ENCODE assay signal across 15 cellular contexts in genomic region chr17:17950806-17951205, GRCh38. TPM values are rescaled to one million over a fixed set of nuclear protein-coding genes. Genes with fewer than 3 reads are reported as not detected.
DNase-seq lines count a peak whose midpoint lies in the region; ATAC-seq, FAIRE-seq and TF ChIP-seq lines count a peak whose summit lies in the region.
"Had no signal": no experiment of that assay in that cellular context is flagged by ENCODE, and none has a peak within 500 bp of the region (broad histone marks: within the 10 kb centered on the region; RNA-seq: fewer than 3 reads in every experiment).

No MANE protein-coding gene starts in this region.

- H3K9me3 ChIP-seq in endodermal cell (ENCODE audit: control insufficient read depth, low read length) (no peaks in the 10 kb centered on the region), pancreas (no peaks in the 10 kb centered on the region)
- H3K9me3 ChIP-seq: gastroesophageal sphincter had no signal

- TF ChIP-seq CTCF in GM12872 (IDR thresholded peaks at IDR 0.05; ENCODE audit: insufficient read depth, low read depth, low read length) (peak; percentile 43; the same call in 2 of the 3 replicates), endodermal cell (conservative IDR thresholded peaks at IDR 0.05) (peak; percentile 77), neural crest cell (conservative IDR thresholded peaks at IDR 0.05) (peak; percentile 32), pancreas (IDR thresholded peaks at IDR 0.05) (no peak), natural killer cell (IDR thresholded peaks at IDR 0.05) (no peak)

- intact Hi-C loops in pancreas (cut with DNase I), result no loop called here
- intact Hi-C loops in natural killer cell (cut with micrococcal nuclease), result no loop called here

- peaks cover 6% of the 10 kb centered on the region for H3K36me3 Mint-ChIP-seq in endodermal cell (ENCODE audit: low read depth)
- peaks cover 3% of the 10 kb centered on the region for H3K36me3 Mint-ChIP-seq in neural crest cell (ENCODE audit: low read depth)
- H3K36me3 Mint-ChIP-seq in natural killer cell, result no peaks in the 10 kb centered on the region

- H3K27ac Mint-ChIP-seq in endodermal cell, result no peak overlapping the region
- no peak overlapping the region for H3K27ac Mint-ChIP-seq in neural crest cell (ENCODE audit: unreplicated experiment)
- H3K27ac Mint-ChIP-seq in natural killer cell, result no peak overlapping the region
- H3K27ac Mint-ChIP-seq: activated B cell treated with CpG ODN at 0.5 μM for 24 hours had no signal

- H3K9ac ChIP-seq in endodermal cell (ENCODE audit: extremely low read depth, low read length, poor library complexity, severe bottlenecking), result no peak overlapping the region

- H3K4me3 Mint-ChIP-seq in endodermal cell, result no peak overlapping the region
- no peak overlapping the region for H3K4me3 Mint-ChIP-seq in neural crest cell
- H3K4me3 Mint-ChIP-seq in natural killer cell, result no peak overlapping the region
- H3K4me3 Mint-ChIP-seq: activated B cell treated with CpG ODN at 0.5 μM for 24 hours; CD8-positive, alpha-beta memory T cell had no signal

- no peaks in the 10 kb centered on the region for H3K9me3 Mint-ChIP-seq in endodermal cell
- no peaks in the 10 kb centered on the region for H3K9me3 Mint-ChIP-seq in neural crest cell
- H3K9me3 Mint-ChIP-seq in natural killer cell, result no peaks in the 10 kb centered on the region
- H3K9me3 Mint-ChIP-seq: activated B cell treated with CpG ODN at 0.5 μM for 24 hours; CD8-positive, alpha-beta memory T cell had no signal

- H3K4me3 ChIP-seq in endodermal cell (ENCODE audit: low read length), result no peak overlapping the region
- no peak overlapping the region for H3K4me3 ChIP-seq in pancreas
- H3K4me3 ChIP-seq: gastroesophageal sphincter had no signal

- H3K27me3 Mint-ChIP-seq in endodermal cell (ENCODE audit: insufficient read depth) (no peaks in the 10 kb centered on the region), neural crest cell (ENCODE audit: low read depth) (no peaks in the 10 kb centered on the region), natural killer cell (ENCODE audit: low read depth in 2 of 2) (no peaks in the 10 kb centered on the region)
- H3K27me3 Mint-ChIP-seq: activated B cell treated with CpG ODN at 0.5 μM for 24 hours; CD8-positive, alpha-beta memory T cell had no signal

- FAIRE-seq in pancreas (lab: Jason Lieb, UNC), result no peak

- ATAC-seq in pancreas, result no peak
- ATAC-seq in natural killer cell, result no peak
- no peak for ATAC-seq in GM21717 (IDR thresholded peaks at IDR 0.05; ENCODE audit: unreplicated experiment)
- ATAC-seq: gastroesophageal sphincter had no signal

- H3K36me3 ChIP-seq in endodermal cell (ENCODE audit: control insufficient read depth, insufficient read depth, low read length) (peaks cover 3% of the 10 kb centered on the region), pancreas (no peaks in the 10 kb centered on the region)

- WGBS in endodermal cell (ENCODE audit: insufficient coverage in 1 of 2, insufficient read length in 1 of 2), 2 experiments, result 86 to 96% methylated on average over 1 of the region's 1 CpG
- WGBS in pancreas, 2 donors, result 100% methylated on average over 1 of the region's 1 CpG

- H3K4me1 Mint-ChIP-seq in endodermal cell, result peaks cover 3% of the 10 kb centered on the region
- peaks cover 5% of the 10 kb centered on the region for H3K4me1 Mint-ChIP-seq in neural crest cell
- H3K4me1 Mint-ChIP-seq in natural killer cell, result peaks cover 7 to 16% of the 10 kb centered on the region in 2 donors

- H3K27ac ChIP-seq in endodermal cell (ENCODE audit: low read depth, low read length) (no peak overlapping the region), pancreas (no peak overlapping the region)
- H3K27ac ChIP-seq: gastroesophageal sphincter had no signal

- H3K27me3 ChIP-seq in endodermal cell (ENCODE audit: control insufficient read depth, insufficient read depth, low read length, poor library complexity, severe bottlenecking) (no peaks in the 10 kb centered on the region), pancreas (no peaks in the 10 kb centered on the region)
- H3K27me3 ChIP-seq: gastroesophageal sphincter had no signal

- H3K4me1 ChIP-seq in endodermal cell (ENCODE audit: control insufficient read depth, insufficient read depth, low read length) (peaks cover 3% of the 10 kb centered on the region), pancreas (no peaks in the 10 kb centered on the region)

- DNase-seq in NCI-H69 (lab: John Stamatoyannopoulos, UW) (peak; percentile 43), endodermal cell (peak; percentile 78), neural crest cell (ENCODE audit: low read depth, low spot score) (no peak), pancreas (no peak), NCI-H2227 (lab: John Stamatoyannopoulos, UW; ENCODE audit: unreplicated experiment) (no peak), natural killer cell (no peak)
- DNase-seq: activated B cell treated with CpG ODN at 0.5 μM for 24 hours; CD8-positive, alpha-beta memory T cell; KG1; kidney glomerular epithelial cell; NCI-H187 treated with DMSO at 0.1 percent for 48 hours; substantia nigra had no signal

RNA-seq across cellular contexts. Expression of gene TOM1L2, which starts 21.4 kb away (rescaled TPM):
- total RNA-seq in endodermal cell (10 to 100 TPM; 10.2 to 11.5 TPM), neural crest cell (15.9 and 16.3 TPM in 2 replicates), pancreas (10 to 100 TPM; 20.3 to 28.2 (median 22.2) TPM), natural killer cell (10 to 100 TPM; 35.7 to 43.2 (median 35.7) TPM)
- 16.1 TPM for polyA plus RNA-seq in endodermal cell (2013, experiment 1 of 2)
- 14.8 TPM for polyA plus RNA-seq in endodermal cell (2013, experiment 2 of 2)
- polyA plus RNA-seq in pancreas, result 10 to 100 TPM; 21.7 to 26.2 TPM

RNA-seq across cellular contexts. Expression of gene DRC3, which starts 21.9 kb away (rescaled TPM):
- total RNA-seq in endodermal cell, result 1 to 10 TPM; 2.0 to 2.6 TPM
- 2.2 TPM for polyA plus RNA-seq in endodermal cell (2013, experiment 1 of 2)
- 2.2 TPM for polyA plus RNA-seq in endodermal cell (2013, experiment 2 of 2)
- 0.61 and 1.6 TPM in 2 replicates for total RNA-seq in neural crest cell
- 1 to 10 TPM; 2.1 to 5.3 (median 2.7) TPM for total RNA-seq in pancreas
- polyA plus RNA-seq in pancreas, result 10 to 100 TPM; 10.7 to 19.3 TPM
- total RNA-seq in natural killer cell, result under 1 TPM in 2 of 3 donors, not detected in 1; 0.26 to 0.78 TPM
- total RNA-seq: activated B cell treated with CpG ODN at 0.5 μM for 24 hours had no signal
- polyA plus RNA-seq: CD8-positive, alpha-beta memory T cell had no signal

Comparison
In these comparisons a context has a peak if more than half of its experiments do, and no peak if none do; other contexts are left out.
1. CTCF ChIP-seq: peak in GM12872 (single experiment), endodermal cell (single experiment) and neural crest cell (single experiment); none in pancreas (0 of 4) and natural killer cell (single experiment).
2. DNase-seq: peak in NCI-H69 (single experiment) and endodermal cell (single experiment); none in neural crest cell (single experiment), pancreas (0 of 6), NCI-H2227 (single experiment) and natural killer cell (single experiment).